Comparison of ENCODE assay signal across 21 cellular contexts in genomic region chr2:34162236-34162635, GRCh38.
"Had no signal": no experiment of that assay in that cellular context is flagged by ENCODE, and none has a peak within 500 bp of the region (broad histone marks: within the 10 kb centered on the region; RNA-seq: fewer than 3 reads in every experiment).

No MANE protein-coding gene starts in this region.

- H3K27me3 ChIP-seq: dorsolateral prefrontal cortex, esophagus muscularis mucosa, gastrocnemius medialis, neural progenitor cell, ovary, spleen, suprapubic skin, thyroid gland had no signal

- H3K9ac ChIP-seq: neural progenitor cell had no signal

- H3K9me3 ChIP-seq: esophagus muscularis mucosa, gastrocnemius medialis, left ventricle myocardium inferior, lower lobe of right lung, ovary, spleen, suprapubic skin, thyroid gland had no signal

- H3K4me2 ChIP-seq: neural progenitor cell had no signal

- DNase-seq: cortex of kidney; dorsolateral prefrontal cortex; effector CD8-positive, alpha-beta T cell; gastrocnemius medialis; immature natural killer cell; left cardiac atrium; left ventricle myocardium inferior; lower lobe of right lung; natural killer cell; nucleus accumbens; ovary; right cardiac atrium; spleen; stimulated activated CD4-positive, alpha-beta T cell treated with anti-CD3 and anti-CD28 coated beads, Interleukin-15, amount 100 ng/mL, for 24 hours; stimulated activated CD4-positive, alpha-beta T cell treated with anti-CD3 and anti-CD28 coated beads, Interleukin-2, amount 100 ng/mL, for 24 hours; stimulated activated naive CD4-positive, alpha-beta T cell treated with Interleukin-2 at 50 U/mL for 16 hours; thyroid gland had no signal

- H3K36me3 ChIP-seq: esophagus muscularis mucosa, gastrocnemius medialis, left ventricle myocardium inferior, lower lobe of right lung, neural progenitor cell, ovary, spleen, suprapubic skin, thyroid gland had no signal

- H2AFZ ChIP-seq: neural progenitor cell had no signal

- H3K27ac ChIP-seq: dorsolateral prefrontal cortex, epithelial cell of prostate, esophagus muscularis mucosa, gastrocnemius medialis, left ventricle myocardium inferior, lower lobe of right lung, neural progenitor cell, ovary, spleen, suprapubic skin, thyroid gland had no signal

- H3K4me3 ChIP-seq: dorsolateral prefrontal cortex, esophagus muscularis mucosa, gastrocnemius medialis, left ventricle myocardium inferior, lower lobe of right lung, neural progenitor cell, ovary, spleen, suprapubic skin, thyroid gland had no signal

- H3K4me1 ChIP-seq: gastrocnemius medialis, left ventricle myocardium inferior, lower lobe of right lung, neural progenitor cell, spleen, suprapubic skin, thyroid gland had no signal

- ATAC-seq: gastrocnemius medialis, left cardiac atrium, lower lobe of right lung, natural killer cell, right cardiac atrium had no signal
